Comparison of ENCODE assay signal across 8 cellular contexts in genomic region chr19:3984908-3985642, GRCh38. TPM values are rescaled to one million over a fixed set of nuclear protein-coding genes. Genes with fewer than 3 reads are reported as not detected.
A peak's percentile ranks its signal among the peaks of the same experiment; 100 is the strongest.
DNase-seq lines count a peak whose midpoint lies in the region; ATAC-seq and TF ChIP-seq lines count a peak whose summit lies in the region.

Gene EEF2, minus strand, starts transcription at chr19:3985463. Its CDS starts 83 bp downstream, at chr19:3985380.

- peak within 1 kb of the TSS; percentile 83 for H3K27ac ChIP-seq in CD8-positive, alpha-beta T cell (ENCODE audit: low read depth, low read length)

- peak; percentile 54 for ATAC-seq in CD8-positive, alpha-beta T cell
- ATAC-seq in GM21423 (IDR thresholded peaks at IDR 0.05; ENCODE audit: unreplicated experiment): peak; percentile 58
- peak; percentile 24 for ATAC-seq in stimulated activated naive CD8-positive, alpha-beta T cell treated with anti-CD3 and anti-CD28 coated beads, Interleukin-15, Interleukin-2, amounts not matched to agents 100 U/mL and 50 U/mL, for 24 hours

- H3K4me1 Mint-ChIP-seq in CD8-positive, alpha-beta T cell (ENCODE audit: low read depth): peaks cover 57% of the 10 kb centered on the region
- H3K4me1 Mint-ChIP-seq in nephron: peaks cover 43% of the 10 kb centered on the region

- no peaks in the 10 kb centered on the region for H3K27me3 Mint-ChIP-seq in CD8-positive, alpha-beta T cell (ENCODE audit: low read depth)
- H3K27me3 Mint-ChIP-seq in nephron (ENCODE audit: low read depth): peaks cover 4% of the 10 kb centered on the region

- peaks cover 51% of the 10 kb centered on the region for H3K36me3 Mint-ChIP-seq in CD8-positive, alpha-beta T cell
- peaks cover 35% of the 10 kb centered on the region for H3K36me3 Mint-ChIP-seq in nephron (ENCODE audit: low read depth)

- H3K27me3 ChIP-seq in CD8-positive, alpha-beta T cell (ENCODE audit: insufficient read depth, low read length): no peaks in the 10 kb centered on the region

- H3K4me3 ChIP-seq in CD8-positive, alpha-beta T cell (ENCODE audit: low read depth, low read length): peak within 1 kb of the TSS; percentile 70
- peak within 1 kb of the TSS; percentile 100 for H3K4me3 ChIP-seq in fibroblast of the aortic adventitia (ENCODE audit: low read depth, low read length)

- DNase-seq in CD8-positive, alpha-beta T cell: peak; percentile 82 to 95 (median 89)
- DNase-seq in M059J (ENCODE audit: low read depth) (peak; percentile 78), SHP77 (lab: John Stamatoyannopoulos, UW) (peak; percentile 70 to 82), fibroblast of the aortic adventitia (ENCODE audit: low read depth) (peak; percentile 92)
- peak; percentile 96 for DNase-seq in activated effector memory CD4-positive, alpha-beta T cell treated with anti-CD3 and anti-CD28 coated beads, Interleukin-2, amount 50 U/mL, for 16 hours
- peak; percentile 92 for DNase-seq in stimulated activated naive CD8-positive, alpha-beta T cell treated with anti-CD3 and anti-CD28 coated beads, Interleukin-15, Interleukin-2, amounts not matched to agents 100 U/mL and 50 U/mL, for 24 hours

- H3K27ac Mint-ChIP-seq in CD8-positive, alpha-beta T cell: peak within 1 kb of the TSS; percentile 97
- peak within 1 kb of the TSS; percentile 92 to 97 (median 93) for H3K27ac Mint-ChIP-seq in nephron

- no peak for TF ChIP-seq CTCF in CD8-positive, alpha-beta T cell (IDR thresholded peaks at IDR 0.05)
- TF ChIP-seq CTCF in fibroblast of the aortic adventitia (IDR thresholded peaks at IDR 0.05; ENCODE audit: insufficient read depth, low read length): no peak
- TF ChIP-seq CTCF in nephron (IDR thresholded peaks at IDR 0.05; ENCODE audit: unreplicated experiment in 3 of 3): no peak

- peaks cover 42% of the 10 kb centered on the region for H3K36me3 ChIP-seq in CD8-positive, alpha-beta T cell (ENCODE audit: insufficient read depth, low read length)

- peaks cover 52% of the 10 kb centered on the region for H3K4me1 ChIP-seq in CD8-positive, alpha-beta T cell (ENCODE audit: insufficient read depth, low read length)

- peak within 1 kb of the TSS; percentile 92 for H3K4me3 Mint-ChIP-seq in CD8-positive, alpha-beta T cell
- H3K4me3 Mint-ChIP-seq in nephron: peak within 1 kb of the TSS; percentile 99 to 100 (median 99)

- POLR2A ChIA-PET in CD8-positive, alpha-beta T cell (lab: Charles Lee): interaction anchor here (0.7 to 2.8 kb wide), 17 partner anchors 10 to 222 kb away, joined by 3 to 21 read pairs (median 5); partner anchors contain the start of genes DAPK3, MRPL54, PIAS4 and ZBTB7A

- CTCF ChIA-PET in CD8-positive, alpha-beta T cell (lab: Charles Lee): interaction anchor here (0.6 to 1.7 kb wide), 8 partner anchors 8 to 217 kb away, joined by 3 to 29 read pairs (median 4); no protein-coding TSS in a partner anchor

- no peaks in the 10 kb centered on the region for H3K9me3 ChIP-seq in CD8-positive, alpha-beta T cell (ENCODE audit: low read length)

- intact Hi-C loops in CD8-positive, alpha-beta T cell (cut with DNase I, micrococcal nuclease): loop anchor here (1.0 to 5.0 kb wide), 17 partner anchors 14 to 428 kb away; partner anchors contain the start of genes APBA3 (in 2 of the 2), DAPK3 (in 2 of the 2), HMG20B (in 2 of the 2) and PIAS4 (in 2 of the 2)

- no peaks in the 10 kb centered on the region for H3K9me3 Mint-ChIP-seq in CD8-positive, alpha-beta T cell
- no peaks in the 10 kb centered on the region for H3K9me3 Mint-ChIP-seq in nephron

RNA-seq across cellular contexts. Expression of gene EEF2, which starts in this region (rescaled TPM):
- 1,000 to 10,000 TPM; 2,844 to 2,933 TPM for total RNA-seq in CD8-positive, alpha-beta T cell
- total RNA-seq in M059J (2014; rRNA removed; shearing (Covaris generic)): 667 and 964 TPM in 2 replicates
- total RNA-seq in fibroblast of the aortic adventitia (ENCODE audit: low replicate concordance): 1,127 and 1,964 TPM in 2 replicates

Comparison
In these comparisons a context has a peak if more than half of its experiments do, and no peak if none do; other contexts are left out.
1. Peak in every context shown above with its lines: DNase-seq, ATAC-seq, H3K4me3 ChIP-seq and H3K27ac ChIP-seq.